ENCODE assay signal across 9 cellular contexts in the genomic region with DNA sequence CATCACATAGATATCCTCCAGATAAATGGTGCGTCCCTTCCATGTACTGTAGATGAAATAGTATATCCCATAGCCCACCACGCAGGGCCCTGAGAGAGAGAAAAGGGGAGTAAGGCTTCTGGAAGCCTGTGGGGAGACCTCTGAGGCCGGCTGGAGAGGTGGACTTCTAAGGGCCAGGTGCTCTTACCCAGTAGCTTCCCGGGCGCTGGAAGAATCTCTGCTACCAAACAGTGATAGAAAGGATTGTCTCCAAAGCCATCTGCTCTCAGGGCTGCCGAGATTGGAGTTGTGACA. TPM values are rescaled to one million over a fixed set of nuclear protein-coding genes. Genes with fewer than 3 reads are reported as not detected.
DNase-seq lines count a peak whose midpoint lies in the region; ATAC-seq lines count a peak whose summit lies in the region.
"Had no signal": no experiment of that assay in that cellular context is flagged by ENCODE, and none has a peak within 500 bp of the region (broad histone marks: within the 10 kb centered on the region; RNA-seq: fewer than 3 reads in every experiment).

No MANE protein-coding gene starts in this region.

- H3K4me3 Mint-ChIP-seq in activated naive CD8-positive, alpha-beta T cell treated with anti-CD3 and anti-CD28 coated beads for 36 hours: peak overlapping the region; percentile 92
- H3K4me3 Mint-ChIP-seq in stimulated activated naive CD8-positive, alpha-beta T cell treated with anti-CD3 and anti-CD28 coated beads, Interleukin-15, amount 100 ng/mL, for 72 hours: peak overlapping the region; percentile 98 to 99

- no peaks in the 10 kb centered on the region for H3K9me3 ChIP-seq in iPS-15b (ENCODE audit: control insufficient read depth, insufficient read depth, low read length)

- peak overlapping the region; percentile 91 for H3K4me3 ChIP-seq in iPS-15b (ENCODE audit: low read depth, low read length)

- intact Hi-C loops in sciatic nerve (cut with DNase I): no loop called here

- H3K36me3 Mint-ChIP-seq in activated naive CD8-positive, alpha-beta T cell treated with anti-CD3 and anti-CD28 coated beads for 36 hours: no peaks in the 10 kb centered on the region

- no peak overlapping the region for H3K27ac Mint-ChIP-seq in activated naive CD8-positive, alpha-beta T cell treated with anti-CD3 and anti-CD28 coated beads for 36 hours
- peak overlapping the region in 1 of 2 donors; percentile 95 for H3K27ac Mint-ChIP-seq in stimulated activated naive CD8-positive, alpha-beta T cell treated with anti-CD3 and anti-CD28 coated beads, Interleukin-15, amount 100 ng/mL, for 72 hours

- H3K9me3 Mint-ChIP-seq in activated naive CD8-positive, alpha-beta T cell treated with anti-CD3 and anti-CD28 coated beads for 36 hours: no peaks in the 10 kb centered on the region
- no peaks in the 10 kb centered on the region for H3K9me3 Mint-ChIP-seq in stimulated activated naive CD8-positive, alpha-beta T cell treated with anti-CD3 and anti-CD28 coated beads, Interleukin-15, amount 100 ng/mL, for 72 hours

- ATAC-seq in HG02759 (IDR thresholded peaks at IDR 0.05; ENCODE audit: unreplicated experiment): peak; percentile 4
- ATAC-seq in stimulated activated naive CD8-positive, alpha-beta T cell treated with anti-CD3 and anti-CD28 coated beads, Interleukin-15, amount 100 ng/mL, for 72 hours: no peak
- no peak for ATAC-seq in sciatic nerve
- no peak for ATAC-seq in HG03442 (IDR thresholded peaks at IDR 0.05; ENCODE audit: unreplicated experiment)

- H3K4me1 ChIP-seq in iPS-15b (ENCODE audit: control insufficient read depth, insufficient read depth, low read length): peaks cover 4% of the 10 kb centered on the region

- peaks cover 13% of the 10 kb centered on the region for H3K4me1 Mint-ChIP-seq in activated naive CD8-positive, alpha-beta T cell treated with anti-CD3 and anti-CD28 coated beads for 36 hours
- H3K4me1 Mint-ChIP-seq in stimulated activated naive CD8-positive, alpha-beta T cell treated with anti-CD3 and anti-CD28 coated beads, Interleukin-15, amount 100 ng/mL, for 72 hours: peaks cover 16% of the 10 kb centered on the region

- H3K27me3 Mint-ChIP-seq in activated naive CD8-positive, alpha-beta T cell treated with anti-CD3 and anti-CD28 coated beads for 36 hours: no peaks in the 10 kb centered on the region
- H3K27me3 Mint-ChIP-seq in stimulated activated naive CD8-positive, alpha-beta T cell treated with anti-CD3 and anti-CD28 coated beads, Interleukin-15, amount 100 ng/mL, for 72 hours: no peaks in the 10 kb centered on the region

- peaks cover 6% of the 10 kb centered on the region for H3K36me3 ChIP-seq in iPS-15b (ENCODE audit: control insufficient read depth, insufficient read depth, low read length)

- no peak for DNase-seq in activated naive CD8-positive, alpha-beta T cell treated with anti-CD3 and anti-CD28 coated beads for 36 hours
- DNase-seq in stimulated activated naive CD8-positive, alpha-beta T cell treated with anti-CD3 and anti-CD28 coated beads, Interleukin-15, amount 100 ng/mL, for 72 hours: no peak
- DNase-seq in T-helper 9 cell (no peak), sciatic nerve (ENCODE audit: low spot score) (no peak), HK-2 (ENCODE audit: unreplicated experiment) (no peak)

- H3K27me3 ChIP-seq in iPS-15b (ENCODE audit: control insufficient read depth, insufficient read depth, low read length): no peaks in the 10 kb centered on the region

- peak overlapping the region; percentile 88 for H3K9ac ChIP-seq in iPS-15b (ENCODE audit: low read depth, low read length)

RNA-seq across cellular contexts. Expression of a gene that starts 0.7 kb away (rescaled TPM):
- total RNA-seq in activated naive CD8-positive, alpha-beta T cell treated with anti-CD3 and anti-CD28 coated beads for 36 hours: 10 to 100 TPM; 15.4 to 15.5 TPM
- 68.7 TPM for total RNA-seq in sciatic nerve

RNA-seq across cellular contexts. Expression of a gene that starts 3.0 kb away (rescaled TPM):
- total RNA-seq in activated naive CD8-positive, alpha-beta T cell treated with anti-CD3 and anti-CD28 coated beads for 36 hours: not detected
- total RNA-seq in sciatic nerve: 0.53 TPM

RNA-seq across cellular contexts. Expression of a gene that starts 12.2 kb away (rescaled TPM):
- 10 to 100 TPM; 35.5 to 37.0 TPM for total RNA-seq in activated naive CD8-positive, alpha-beta T cell treated with anti-CD3 and anti-CD28 coated beads for 36 hours
- 46.5 TPM for total RNA-seq in sciatic nerve

RNA-seq across cellular contexts. Expression of a gene that starts 23.8 kb away (rescaled TPM):
- under 1 TPM in 1 of 2 experiments, not detected in 1; 0.10 TPM for total RNA-seq in activated naive CD8-positive, alpha-beta T cell treated with anti-CD3 and anti-CD28 coated beads for 36 hours
- total RNA-seq in sciatic nerve: 14.3 TPM
- total RNA-seq: pulmonary artery endothelial cell had no signal

RNA-seq across cellular contexts. Expression of a gene that starts 37.0 kb away (rescaled TPM):
- total RNA-seq in activated naive CD8-positive, alpha-beta T cell treated with anti-CD3 and anti-CD28 coated beads for 36 hours: under 1 TPM; 0.28 to 0.35 TPM
- total RNA-seq in sciatic nerve: 5.1 TPM
